In genomic region chr10:94630017-94630688, GRCh38 we compare ENCODE assay signal across 7 cellular contexts. TPM values are rescaled to one million over a fixed set of nuclear protein-coding genes. Genes with fewer than 3 reads are reported as not detected.
DNase-seq lines count a peak whose midpoint lies in the region; ATAC-seq and TF ChIP-seq lines count a peak whose summit lies in the region.

No MANE protein-coding gene starts in this region.

- ATAC-seq in HG03565 (IDR thresholded peaks at IDR 0.05; ENCODE audit: unreplicated experiment) (peak; percentile 40), SK-N-SH treated with all-trans-retinoic acid at 6 μM for 48 hours (peak; percentile 56; the same call in 2 of the 3 replicates), upper lobe of left lung (ENCODE audit: low FRiP score in 2 of 2) (peak in 1 of 2 donors; percentile 35), GM21423 (IDR thresholded peaks at IDR 0.05; ENCODE audit: unreplicated experiment) (no peak)

- 25 to 28% methylated on average over 4 of the region's 4 CpGs for WGBS in upper lobe of left lung, 2 donors

- H3K27me3 ChIP-seq in upper lobe of left lung: no peaks in the 10 kb centered on the region

- peak in 5 of 6 experiments; percentile 13 to 56 (median 47) for TF ChIP-seq CTCF in upper lobe of left lung (IDR thresholded peaks at IDR 0.05)

- H3K9me3 ChIP-seq in upper lobe of left lung: peaks cover 0 to 10% (median 5%) of the 10 kb centered on the region in 4 donors

- peak; percentile 27 for DNase-seq in G401 (ENCODE audit: low spot score)
- DNase-seq in globus pallidus (ENCODE audit: low spot score): peak; percentile 11
- no peak for DNase-seq in upper lobe of left lung
- no peak for DNase-seq in C1 segment of cervical spinal cord (lab: John Stamatoyannopoulos, UW)

- no peak overlapping the region for H3K4me3 ChIP-seq in upper lobe of left lung

- H3K4me1 ChIP-seq in upper lobe of left lung: no peaks in the 10 kb centered on the region

- H3K27ac ChIP-seq in upper lobe of left lung: no peak overlapping the region

- no peak for TF ChIP-seq EP300 in upper lobe of left lung (IDR thresholded peaks at IDR 0.05)

- in situ Hi-C loops in G401 (cut with HindIII; ENCODE audit: low sequenced_read_pairs): no loop called here

- TF ChIP-seq POLR2A in upper lobe of left lung (IDR thresholded peaks at IDR 0.05): no peak

- no peaks in the 10 kb centered on the region for H3K36me3 ChIP-seq in upper lobe of left lung

TF ChIP-seq in SK-N-SH treated with all-trans-retinoic acid at 6 μM for 48 hours, 23 proteins besides CTCF, POLR2A, EP300 and RAD21:
- TF ChIP-seq ARNTL (CRISPR knock-in tag; IDR thresholded peaks at IDR 0.05; ENCODE audit: borderline replicate concordance, low read depth): no peak
- no peak for TF ChIP-seq ESRRG (CRISPR knock-in tag; IDR thresholded peaks at IDR 0.05)
- TF ChIP-seq TOX (CRISPR knock-in tag; IDR thresholded peaks at IDR 0.05; ENCODE audit: borderline replicate concordance): no peak
- no peak for TF ChIP-seq TCF4 (CRISPR knock-in tag; IDR thresholded peaks at IDR 0.05; ENCODE audit: borderline replicate concordance)
- TF ChIP-seq ZNF565 (CRISPR knock-in tag; conservative IDR thresholded peaks at IDR 0.05; ENCODE audit: low read depth): no peak
- no peak for TF ChIP-seq PATZ1 (CRISPR knock-in tag; IDR thresholded peaks at IDR 0.05; ENCODE audit: borderline replicate concordance)
- no peak for TF ChIP-seq ZNF70 (CRISPR knock-in tag; IDR thresholded peaks at IDR 0.05)
- no peak for TF ChIP-seq CSDC2 (CRISPR knock-in tag; IDR thresholded peaks at IDR 0.05)
- TF ChIP-seq TSHZ2 (CRISPR knock-in tag; IDR thresholded peaks at IDR 0.05): no peak
- TF ChIP-seq ZNF8 (CRISPR knock-in tag; IDR thresholded peaks at IDR 0.05): no peak
- TF ChIP-seq GLIS3 (CRISPR knock-in tag; IDR thresholded peaks at IDR 0.05): no peak
- TF ChIP-seq ZFP30 (CRISPR knock-in tag; IDR thresholded peaks at IDR 0.05): no peak
- TF ChIP-seq BACH2 (CRISPR knock-in tag; IDR thresholded peaks at IDR 0.05; ENCODE audit: borderline replicate concordance): no peak
- TF ChIP-seq CREB5 (CRISPR knock-in tag; IDR thresholded peaks at IDR 0.05; ENCODE audit: low read depth): no peak
- TF ChIP-seq CSRNP3 (CRISPR knock-in tag; IDR thresholded peaks at IDR 0.05): no peak
- TF ChIP-seq ZC3H10 (CRISPR knock-in tag; IDR thresholded peaks at IDR 0.05): no peak

RNA-seq across cellular contexts. Expression of gene CYP2C18, which starts 53.4 kb away (rescaled TPM):
- total RNA-seq in G401 (2014; rRNA removed; shearing (Covaris generic)): not detected in 2 replicates
- total RNA-seq in upper lobe of left lung: 1 to 10 TPM in 2 of 6 donors, under 1 TPM in 4; 0.30 to 2.1 (median 0.65) TPM

Comparison
In these comparisons a context has a peak if more than half of its experiments do, and no peak if none do; other contexts are left out.
1. DNase-seq: peak in G401 (single experiment) and globus pallidus (single experiment); none in upper lobe of left lung (0 of 2) and C1 segment of cervical spinal cord (0 of 14).